Comparison of ENCODE assay signal across 10 cellular contexts in genomic region chr1:169102567-169102966, GRCh38. TPM values are rescaled to one million over a fixed set of nuclear protein-coding genes. Genes with fewer than 3 reads are reported as not detected.
A peak's percentile ranks its signal among the peaks of the same experiment; 100 is the strongest.
DNase-seq lines count a peak whose midpoint lies in the region; ATAC-seq, FAIRE-seq and TF ChIP-seq lines count a peak whose summit lies in the region.
"Had no signal": no experiment of that assay in that cellular context is flagged by ENCODE, and none has a peak within 500 bp of the region (broad histone marks: within the 10 kb centered on the region; RNA-seq: fewer than 3 reads in every experiment).

No MANE protein-coding gene starts in this region.

- TF ChIP-seq CTCF in keratinocyte (optimal IDR thresholded peaks at IDR 0.05 in 1 of 3, IDR thresholded peaks at IDR 0.05 in 1 of 3, conservative IDR thresholded peaks at IDR 0.05 in 1 of 3; ENCODE audit: extremely low read depth in 1 of 3, insufficient read depth in 2 of 3, low read length in 3 of 3) (no peak), upper lobe of left lung (IDR thresholded peaks at IDR 0.05) (no peak)

- no peaks in the 10 kb centered on the region for H3K9me1 ChIP-seq in keratinocyte (ENCODE audit: control insufficient read depth, extremely low read depth, insufficient read depth, low read length)

- 46 to 51% methylated on average over 3 to 4 of the region's 4 CpGs for WGBS in upper lobe of left lung, 2 donors

- peaks cover 15% of the 10 kb centered on the region for H3K4me1 Mint-ChIP-seq in activated naive CD4-positive, alpha-beta T cell treated with anti-CD3 and anti-CD28 coated beads, Interleukin-2, amount 50 U/mL, for 24 hours
- H3K4me1 Mint-ChIP-seq in activated naive CD4-positive, alpha-beta T cell treated with anti-CD3 and anti-CD28 coated beads for 36 hours (ENCODE audit: low read depth), result peaks cover 11% of the 10 kb centered on the region

- H3K27ac Mint-ChIP-seq in activated naive CD4-positive, alpha-beta T cell treated with anti-CD3 and anti-CD28 coated beads, Interleukin-2, amount 50 U/mL, for 24 hours, result peak overlapping the region; percentile 73
- no peak overlapping the region for H3K27ac Mint-ChIP-seq in activated naive CD4-positive, alpha-beta T cell treated with anti-CD3 and anti-CD28 coated beads for 36 hours
- H3K27ac Mint-ChIP-seq: GM23338; T-helper 1 cell treated with Interleukin-12 subunit alpha and Interleukin-12 subunit beta and Interleukin-4 antibody, amounts not matched to agents 30 μg/mL and 1 μg/mL, for 36 hours had no signal

- H3K27me3 ChIP-seq in keratinocyte (ENCODE audit: control insufficient read depth, extremely low read depth, insufficient read depth, low read length) (peaks cover 30% of the 10 kb centered on the region), upper lobe of left lung (peaks cover 0 to 4% (median 0%) of the 10 kb centered on the region in 4 donors)

- peak; percentile 84 for FAIRE-seq in keratinocyte (lab: Jason Lieb, UNC)

- intact Hi-C loops in activated naive CD4-positive, alpha-beta T cell treated with anti-CD3 and anti-CD28 coated beads for 36 hours (cut with micrococcal nuclease), result loop anchor here (10.0 kb wide), 2 partner anchors 592 to 758 kb away; no protein-coding TSS in a partner anchor

- no peak overlapping the region for H3K4me3 Mint-ChIP-seq in activated naive CD4-positive, alpha-beta T cell treated with anti-CD3 and anti-CD28 coated beads, Interleukin-2, amount 50 U/mL, for 24 hours
- no peak overlapping the region for H3K4me3 Mint-ChIP-seq in activated naive CD4-positive, alpha-beta T cell treated with anti-CD3 and anti-CD28 coated beads for 36 hours
- H3K4me3 Mint-ChIP-seq: GM23338; T-helper 1 cell treated with Interleukin-12 subunit alpha and Interleukin-12 subunit beta and Interleukin-4 antibody, amounts not matched to agents 30 μg/mL and 1 μg/mL, for 36 hours had no signal

- no peaks in the 10 kb centered on the region for H4K20me1 ChIP-seq in keratinocyte (ENCODE audit: control insufficient read depth, extremely low read depth, insufficient read depth, low read length)

- H3K4me1 ChIP-seq in keratinocyte (ENCODE audit: control insufficient read depth, extremely low read depth, insufficient read depth, low read length) (peaks cover 19% of the 10 kb centered on the region), upper lobe of left lung (peaks cover 11 to 25% (median 19%) of the 10 kb centered on the region in 4 donors)

- peak in 1 of 4 donors; percentile 46 for TF ChIP-seq EP300 in upper lobe of left lung (IDR thresholded peaks at IDR 0.05)

- H3K36me3 ChIP-seq in keratinocyte (ENCODE audit: control insufficient read depth in 2 of 2, extremely low read depth in 1 of 2, insufficient read depth in 2 of 2, low read length in 2 of 2) (no peaks in the 10 kb centered on the region), upper lobe of left lung (no peaks in the 10 kb centered on the region)

- H2AFZ ChIP-seq in keratinocyte (ENCODE audit: control insufficient read depth, low read length), result peak overlapping the region; percentile 36
- H2AFZ ChIP-seq: GM23338 had no signal

- no peaks in the 10 kb centered on the region for H3K9me3 Mint-ChIP-seq in activated naive CD4-positive, alpha-beta T cell treated with anti-CD3 and anti-CD28 coated beads, Interleukin-2, amount 50 U/mL, for 24 hours
- no peaks in the 10 kb centered on the region for H3K9me3 Mint-ChIP-seq in activated naive CD4-positive, alpha-beta T cell treated with anti-CD3 and anti-CD28 coated beads for 36 hours
- H3K9me3 Mint-ChIP-seq: T-helper 1 cell treated with Interleukin-12 subunit alpha and Interleukin-12 subunit beta and Interleukin-4 antibody, amounts not matched to agents 30 μg/mL and 1 μg/mL, for 36 hours had no signal

- H3K27ac ChIP-seq in angular gyrus (ENCODE audit: low read depth, low read length) (peak overlapping the region; percentile 81), keratinocyte (ENCODE audit: control insufficient read depth, insufficient read depth, low read length) (no peak overlapping the region), upper lobe of left lung (peak overlapping the region in 3 of 4 donors; percentile 73 to 89 (median 77))

- H3K36me3 Mint-ChIP-seq in activated naive CD4-positive, alpha-beta T cell treated with anti-CD3 and anti-CD28 coated beads, Interleukin-2, amount 50 U/mL, for 24 hours, result no peaks in the 10 kb centered on the region
- H3K36me3 Mint-ChIP-seq in activated naive CD4-positive, alpha-beta T cell treated with anti-CD3 and anti-CD28 coated beads for 36 hours (ENCODE audit: low read depth), result no peaks in the 10 kb centered on the region

- DNase-seq in activated naive CD4-positive, alpha-beta T cell treated with anti-CD3 and anti-CD28 coated beads for 36 hours, result no peak
- DNase-seq in keratinocyte (ENCODE audit: low read depth, low spot score) (peak; percentile 41), upper lobe of left lung (peak in 1 of 2 donors; percentile 68), SIG-M5 (lab: John Stamatoyannopoulos, UW) (no peak)
- DNase-seq in activated effector memory CD4-positive, alpha-beta T cell treated with anti-CD3 and anti-CD28 coated beads, Interleukin-2, amount 50 U/mL, for 16 hours, result no peak

- H3K4me3 ChIP-seq in keratinocyte (ENCODE audit: control insufficient read depth in 2 of 3, extremely low read depth in 1 of 3, insufficient read depth in 2 of 3, low read depth in 1 of 3, low read length in 3 of 3) (peak overlapping the region in 1 of 3 experiments; percentile 18), upper lobe of left lung (peak overlapping the region in 3 of 4 donors; percentile 15 to 32 (median 18))
- H3K4me3 ChIP-seq: GM23338 had no signal

- no peak overlapping the region for H3K9ac ChIP-seq in keratinocyte (ENCODE audit: control insufficient read depth, extremely low read depth, insufficient read depth, low read length)

- H3K4me2 ChIP-seq in keratinocyte (ENCODE audit: control insufficient read depth, extremely low read depth, insufficient read depth, low read depth, low read length), result peak overlapping the region; percentile 72
- H3K4me2 ChIP-seq: GM23338 had no signal

- H3K79me2 ChIP-seq in keratinocyte (ENCODE audit: control insufficient read depth, insufficient read depth, low read length), result peaks cover 9% of the 10 kb centered on the region

- ATAC-seq in upper lobe of left lung (ENCODE audit: low FRiP score in 2 of 2) (peak in 1 of 2 donors; percentile 77), GM21360 (IDR thresholded peaks at IDR 0.05; ENCODE audit: unreplicated experiment) (no peak)
- ATAC-seq: GM23338 had no signal

- H3K27me3 Mint-ChIP-seq in activated naive CD4-positive, alpha-beta T cell treated with anti-CD3 and anti-CD28 coated beads, Interleukin-2, amount 50 U/mL, for 24 hours, result no peaks in the 10 kb centered on the region
- peaks cover 13% of the 10 kb centered on the region for H3K27me3 Mint-ChIP-seq in activated naive CD4-positive, alpha-beta T cell treated with anti-CD3 and anti-CD28 coated beads for 36 hours (ENCODE audit: low read depth)

- CTCF ChIA-PET in activated naive CD4-positive, alpha-beta T cell treated with anti-CD3 and anti-CD28 coated beads for 36 hours (lab: Charles Lee), result no interaction called here

- H3K9me3 ChIP-seq in keratinocyte (ENCODE audit: control insufficient read depth, low read depth, low read length), result no peaks in the 10 kb centered on the region
- H3K9me3 ChIP-seq in upper lobe of left lung, result no peaks in the 10 kb centered on the region

- dilution Hi-C loops in keratinocyte (cut with MboI; ENCODE audit: extremely low pct_ligation_motif_present, low sequenced_read_pairs), result no loop called here

- TF ChIP-seq POLR2A in upper lobe of left lung (IDR thresholded peaks at IDR 0.05), result no peak

RNA-seq across cellular contexts. Expression of gene ATP1B1, which starts 3.9 kb away (rescaled TPM):
- 1 to 10 TPM; 5.6 to 6.2 TPM for total RNA-seq in activated naive CD4-positive, alpha-beta T cell treated with anti-CD3 and anti-CD28 coated beads for 36 hours
- 21.1 to 32.8 TPM (median 30.0 TPM) in 3 replicates for polyA plus RNA-seq in keratinocyte
- 32.4 TPM for polyA plus RNA-seq in keratinocyte (2011; ENCODE audit: low read depth)
- polyA plus RNA-seq in keratinocyte (2011; cell fraction: cytosol; rRNA removed), result 11.2 and 16.6 TPM in 2 replicates
- polyA plus RNA-seq in keratinocyte (2011; cell fraction: nucleus; rRNA removed), result 23.9 and 33.4 TPM in 2 replicates
- 35.0 and 37.8 TPM in 2 replicates for polyA plus RNA-seq in keratinocyte (2012; ENCODE audit: low replicate concordance)
- polyA minus RNA-seq in keratinocyte, result 8.4 to 29.2 TPM (median 15.0 TPM) in 3 replicates
- 22.6 TPM for polyA minus RNA-seq in keratinocyte (2011; cell fraction: cytosol; rRNA and poly(A)+ RNA removed)
- 18.6 and 28.9 TPM in 2 replicates for polyA minus RNA-seq in keratinocyte (2011; cell fraction: nucleus; rRNA and poly(A)+ RNA removed)
- 100 to 1,000 TPM in 5 of 6 donors, 10 to 100 TPM in 1; 31.4 to 309 (median 172) TPM for total RNA-seq in upper lobe of left lung

Comparison
In these comparisons a context has a peak if more than half of its experiments do, and no peak if none do; other contexts are left out.
1. RNA of gene ATP1B1, which starts 3.9 kb away (total RNA-seq): 31.4 to 309 TPM in upper lobe of left lung; 5.6 to 6.2 TPM in activated naive CD4-positive, alpha-beta T cell treated with anti-CD3 and anti-CD28 coated beads for 36 hours; every median in the first group is over 4 times any median in the second.